ENCODE assay signal across 16 cellular contexts in genomic region chr3:195123196-195123805, GRCh38.
DNase-seq lines count a peak whose midpoint lies in the region; ATAC-seq, FAIRE-seq and TF ChIP-seq lines count a peak whose summit lies in the region.
"Had no signal": no experiment of that assay in that cellular context is flagged by ENCODE, and none has a peak within 500 bp of the region (broad histone marks: within the 10 kb centered on the region; RNA-seq: fewer than 3 reads in every experiment).

No MANE protein-coding gene starts in this region.

- no peak overlapping the region for H3K4me3 ChIP-seq in endodermal cell (ENCODE audit: low read length)
- no peak overlapping the region for H3K4me3 ChIP-seq in Caco-2 (ENCODE audit: low read depth, low read length)
- H3K4me3 ChIP-seq: sigmoid colon had no signal

- no peak overlapping the region for H3K4me3 Mint-ChIP-seq in endodermal cell
- no peak overlapping the region for H3K4me3 Mint-ChIP-seq in osteocyte (ENCODE audit: unreplicated experiment)
- no peak overlapping the region for H3K4me3 Mint-ChIP-seq in Caco-2 (ENCODE audit: unreplicated experiment)
- H3K4me3 Mint-ChIP-seq: CD4-positive, alpha-beta memory T cell; naive B cell had no signal

- POLR2A ChIA-PET in Caco-2 (lab: Charles Lee), result no interaction called here

- H3K36me3 ChIP-seq in endodermal cell (ENCODE audit: control insufficient read depth, insufficient read depth, low read length), result peaks cover 10% of the 10 kb centered on the region
- H3K36me3 ChIP-seq in Caco-2 (ENCODE audit: control insufficient read depth, insufficient read depth, low read length), result no peaks in the 10 kb centered on the region
- H3K36me3 ChIP-seq: sigmoid colon had no signal

- H3K27me3 ChIP-seq in endodermal cell (ENCODE audit: control insufficient read depth, insufficient read depth, low read length, poor library complexity, severe bottlenecking) (no peaks in the 10 kb centered on the region), Caco-2 (replicated peaks; ENCODE audit: control insufficient read depth, insufficient read depth, low read length) (no peaks in the 10 kb centered on the region)
- H3K27me3 ChIP-seq: sigmoid colon had no signal

- no peak for ATAC-seq in left cardiac atrium
- ATAC-seq: stimulated activated naive CD8-positive, alpha-beta T cell treated with anti-CD3 and anti-CD28 coated beads, Interleukin-15, Interleukin-2, amounts not matched to agents 100 U/mL and 50 U/mL, for 24 hours had no signal

- H3K9me3 ChIP-seq in endodermal cell (ENCODE audit: control insufficient read depth, low read length), result peaks cover 3% of the 10 kb centered on the region
- H3K9me3 ChIP-seq in Caco-2, result no peaks in the 10 kb centered on the region
- H3K9me3 ChIP-seq: sigmoid colon had no signal

- no TSS peak for BruUV-seq in Caco-2 (replicated peaks; lab: Mats Ljungman, UMichigan)

- WGBS in endodermal cell (ENCODE audit: insufficient coverage in 1 of 2, insufficient read length in 1 of 2), 2 experiments, result 83 to 84% methylated on average over 13 to 17 of the region's 17 CpGs

- H3K9me3 Mint-ChIP-seq in endodermal cell, result no peaks in the 10 kb centered on the region
- no peaks in the 10 kb centered on the region for H3K9me3 Mint-ChIP-seq in osteocyte (ENCODE audit: unreplicated experiment)
- H3K9me3 Mint-ChIP-seq in Caco-2 (ENCODE audit: unreplicated experiment), result no peaks in the 10 kb centered on the region
- H3K9me3 Mint-ChIP-seq: CD4-positive, alpha-beta memory T cell had no signal

- H3K9ac ChIP-seq in endodermal cell (ENCODE audit: extremely low read depth, low read length, poor library complexity, severe bottlenecking), result no peak overlapping the region

- peaks cover 21% of the 10 kb centered on the region for H3K4me1 Mint-ChIP-seq in endodermal cell
- H3K4me1 Mint-ChIP-seq in osteocyte (ENCODE audit: unreplicated experiment), result peaks cover 30% of the 10 kb centered on the region
- peaks cover 11% of the 10 kb centered on the region for H3K4me1 Mint-ChIP-seq in Caco-2 (ENCODE audit: low read depth, unreplicated experiment)

- H3K4me1 ChIP-seq in endodermal cell (ENCODE audit: control insufficient read depth, insufficient read depth, low read length) (peaks cover 14% of the 10 kb centered on the region), Caco-2 (peaks cover 21% of the 10 kb centered on the region)

- peak overlapping the region; percentile 59 for H3K27ac Mint-ChIP-seq in endodermal cell
- H3K27ac Mint-ChIP-seq in osteocyte (ENCODE audit: unreplicated experiment), result no peak overlapping the region
- no peak overlapping the region for H3K27ac Mint-ChIP-seq in Caco-2 (ENCODE audit: unreplicated experiment)
- H3K27ac Mint-ChIP-seq: CD4-positive, alpha-beta memory T cell had no signal

- H3K27me3 Mint-ChIP-seq in endodermal cell (ENCODE audit: insufficient read depth) (no peaks in the 10 kb centered on the region), osteocyte (ENCODE audit: unreplicated experiment) (no peaks in the 10 kb centered on the region), Caco-2 (ENCODE audit: insufficient read depth, unreplicated experiment) (no peaks in the 10 kb centered on the region)
- H3K27me3 Mint-ChIP-seq: CD4-positive, alpha-beta memory T cell had no signal

- intact Hi-C loops in Caco-2 (cut with micrococcal nuclease; ENCODE audit: unreplicated experiment), result no loop called here
- intact Hi-C loops in left cardiac atrium (cut with DNase I), result loop anchor here in 1 of 2 donors (5.0 kb wide), 1 partner anchor 134 kb away; no protein-coding TSS in a partner anchor

- H3K36me3 Mint-ChIP-seq in endodermal cell (ENCODE audit: low read depth) (no peaks in the 10 kb centered on the region), osteocyte (ENCODE audit: unreplicated experiment) (no peaks in the 10 kb centered on the region), Caco-2 (ENCODE audit: insufficient read depth, unreplicated experiment) (no peaks in the 10 kb centered on the region)
- H3K36me3 Mint-ChIP-seq: naive B cell had no signal

- CTCF ChIA-PET in Caco-2 (lab: Charles Lee), result interaction anchor here (0.7 kb wide), 2 partner anchors 9 to 13 kb away, joined by 3 to 4 read pairs; no protein-coding TSS in a partner anchor

- no peak overlapping the region for H3K27ac ChIP-seq in endodermal cell (ENCODE audit: low read depth, low read length)
- H3K27ac ChIP-seq: sigmoid colon had no signal

- peak; percentile 38 for DNase-seq in Daoy (ENCODE audit: low read depth)
- DNase-seq in NCI-H524 (lab: John Stamatoyannopoulos, UW), result peak; percentile 98 to 99
- peak; percentile 76 for DNase-seq in endodermal cell
- no peak for DNase-seq in osteocyte (ENCODE audit: extremely low spot score, unreplicated experiment)
- no peak for DNase-seq in activated effector memory CD4-positive, alpha-beta T cell treated with anti-CD3 and anti-CD28 coated beads, Interleukin-2, amount 50 U/mL, for 16 hours
- DNase-seq in Caco-2, result no peak
- DNase-seq in H54 (ENCODE audit: insufficient read length, low spot score), result no peak
- no peak for DNase-seq in left cardiac atrium
- DNase-seq: activated CD8-positive, alpha-beta memory T cell treated with anti-CD3 and anti-CD28 coated beads for 24 hours; activated gamma-delta T cell; CD4-positive, alpha-beta memory T cell; kidney glomerular epithelial cell; naive B cell; sigmoid colon; stimulated activated naive CD8-positive, alpha-beta T cell treated with anti-CD3 and anti-CD28 coated beads, Interleukin-15, Interleukin-2, amounts not matched to agents 100 U/mL and 50 U/mL, for 24 hours had no signal

- FAIRE-seq in H54 (lab: Jason Lieb, UNC), result no peak
- FAIRE-seq: bronchial epithelial cell had no signal

- TF ChIP-seq CTCF in endodermal cell (conservative IDR thresholded peaks at IDR 0.05), result peak; percentile 70
- peak; percentile 20 for TF ChIP-seq CTCF in osteocyte (IDR thresholded peaks at IDR 0.05)
- TF ChIP-seq CTCF in Caco-2 (IDR thresholded peaks at IDR 0.05; ENCODE audit: insufficient read depth in 1 of 2, low read depth in 1 of 2, low read length in 1 of 2, severe bottlenecking in 1 of 2, unreplicated experiment in 1 of 2), result no peak

- TF ChIP-seq POLR2A in H54 (IDR thresholded peaks at IDR 0.05; ENCODE audit: low read depth, low read length), result no peak

Comparison
In these comparisons a context has a peak if more than half of its experiments do, and no peak if none do; other contexts are left out.
1. DNase-seq: peak in Daoy (single experiment), NCI-H524 (2 of 2) and endodermal cell (single experiment); none in osteocyte (single experiment), activated effector memory CD4-positive, alpha-beta T cell treated with anti-CD3 and anti-CD28 coated beads, Interleukin-2, amount 50 U/mL, for 16 hours (single experiment), Caco-2 (0 of 2), H54 (single experiment) and left cardiac atrium (single experiment).
2. CTCF ChIP-seq: peak in endodermal cell (single experiment) and osteocyte (single experiment); none in Caco-2 (0 of 2).